15 cellular contexts compared by ENCODE assay signal in the genomic region with DNA sequence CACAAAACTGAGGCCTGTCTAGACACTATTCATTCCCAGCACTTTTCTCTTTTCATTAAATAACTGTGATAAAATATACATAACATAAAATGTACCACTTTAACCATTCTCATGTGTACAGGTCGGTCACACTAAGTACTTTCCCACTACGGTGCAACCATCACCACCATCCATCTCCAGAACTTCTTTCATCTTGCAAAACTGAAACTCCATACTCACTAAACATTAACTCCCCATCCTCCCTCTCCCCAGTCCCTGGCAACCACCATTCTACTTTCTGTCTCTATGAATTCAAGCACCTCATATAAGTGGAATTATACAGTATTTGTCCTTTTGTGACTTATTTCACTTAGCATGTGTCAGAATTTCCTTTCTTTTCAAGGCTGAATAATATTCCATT.
DNase-seq lines count a peak whose midpoint lies in the region; ATAC-seq and TF ChIP-seq lines count a peak whose summit lies in the region.
"Had no signal": no experiment of that assay in that cellular context is flagged by ENCODE, and none has a peak within 500 bp of the region (broad histone marks: within the 10 kb centered on the region; RNA-seq: fewer than 3 reads in every experiment).

No MANE protein-coding gene starts in this region.

- CTCF ChIA-PET in HEK293T (lab: Yijun Ruan, JAX), result no interaction called here

- DNase-seq in activated naive CD8-positive, alpha-beta T cell treated with anti-CD3 and anti-CD28 coated beads, Interleukin-2, amount 50 U/mL, for 24 hours, result no peak
- no peak for DNase-seq in HEK293T (ENCODE audit: extremely low spot score)
- DNase-seq in NCI-H526 treated with DMSO at 0.1 percent for 48 hours (lab: John Stamatoyannopoulos, UW), result no peak
- DNase-seq in NCI-H128 (lab: John Stamatoyannopoulos, UW; ENCODE audit: unreplicated experiment), result no peak
- DNase-seq: foreskin melanocyte, naive B cell, NCI-H1436, NCI-H2227 treated with DMSO at 0.1 percent for 48 hours, SJCRH30, stomach had no signal

- H3K36me3 Mint-ChIP-seq in activated naive CD8-positive, alpha-beta T cell treated with anti-CD3 and anti-CD28 coated beads, Interleukin-2, amount 50 U/mL, for 24 hours (ENCODE audit: low read depth), result no peaks in the 10 kb centered on the region
- H3K36me3 Mint-ChIP-seq: naive B cell had no signal

- H3K9me3 Mint-ChIP-seq in activated naive CD8-positive, alpha-beta T cell treated with anti-CD3 and anti-CD28 coated beads, Interleukin-2, amount 50 U/mL, for 24 hours, result no peaks in the 10 kb centered on the region
- H3K9me3 Mint-ChIP-seq: activated T-helper 2 cell treated with anti-CD3 and anti-CD28 coated beads, Interferon-gamma antibody, Interleukin-2, Interleukin-4, amounts not matched to agents 10 μg/mL and 5 μg/mL and 100 μg/mL, durations not matched to agents 14 hours and 24 hours and 36 hours; naive B cell had no signal

- ATAC-seq in GM19043 (IDR thresholded peaks at IDR 0.05; ENCODE audit: low read depth, unreplicated experiment) (peak; percentile 70), GM21529 (IDR thresholded peaks at IDR 0.05; ENCODE audit: unreplicated experiment) (peak; percentile 68), HG03097 (IDR thresholded peaks at IDR 0.05; ENCODE audit: low FRiP score, unreplicated experiment) (peak; percentile 70)
- peak; percentile 81 for ATAC-seq in activated naive CD8-positive, alpha-beta T cell treated with anti-CD3 and anti-CD28 coated beads, Interleukin-2, amount 50 U/mL, for 24 hours

- peaks cover 19% of the 10 kb centered on the region for H3K4me1 Mint-ChIP-seq in activated naive CD8-positive, alpha-beta T cell treated with anti-CD3 and anti-CD28 coated beads, Interleukin-2, amount 50 U/mL, for 24 hours

- H3K27me3 Mint-ChIP-seq in activated naive CD8-positive, alpha-beta T cell treated with anti-CD3 and anti-CD28 coated beads, Interleukin-2, amount 50 U/mL, for 24 hours, result no peaks in the 10 kb centered on the region
- H3K27me3 Mint-ChIP-seq: naive B cell, progenitor cell of endocrine pancreas had no signal

- no peak overlapping the region for H3K4me3 Mint-ChIP-seq in activated naive CD8-positive, alpha-beta T cell treated with anti-CD3 and anti-CD28 coated beads, Interleukin-2, amount 50 U/mL, for 24 hours
- H3K4me3 Mint-ChIP-seq: naive B cell had no signal

- POLR2A ChIA-PET in HEK293T (lab: Yijun Ruan, JAX), result no interaction called here

- H3K27ac Mint-ChIP-seq in activated naive CD8-positive, alpha-beta T cell treated with anti-CD3 and anti-CD28 coated beads, Interleukin-2, amount 50 U/mL, for 24 hours, result no peak overlapping the region
- H3K27ac Mint-ChIP-seq: activated T-helper 2 cell treated with anti-CD3 and anti-CD28 coated beads, Interferon-gamma antibody, Interleukin-2, Interleukin-4, amounts not matched to agents 10 μg/mL and 5 μg/mL and 100 μg/mL, durations not matched to agents 14 hours and 24 hours and 36 hours; progenitor cell of endocrine pancreas had no signal

TF ChIP-seq in HEK293T, 16 proteins besides CTCF, POLR2A, EP300 and RAD21:
- TF ChIP-seq, protein P1, sequence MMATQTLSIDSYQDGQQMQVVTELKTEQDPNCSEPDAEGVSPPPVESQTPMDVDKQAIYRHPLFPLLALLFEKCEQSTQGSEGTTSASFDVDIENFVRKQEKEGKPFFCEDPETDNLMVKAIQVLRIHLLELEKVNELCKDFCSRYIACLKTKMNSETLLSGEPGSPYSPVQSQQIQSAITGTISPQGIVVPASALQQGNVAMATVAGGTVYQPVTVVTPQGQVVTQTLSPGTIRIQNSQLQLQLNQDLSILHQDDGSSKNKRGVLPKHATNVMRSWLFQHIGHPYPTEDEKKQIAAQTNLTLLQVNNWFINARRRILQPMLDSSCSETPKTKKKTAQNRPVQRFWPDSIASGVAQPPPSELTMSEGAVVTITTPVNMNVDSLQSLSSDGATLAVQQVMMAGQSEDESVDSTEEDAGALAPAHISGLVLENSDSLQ (IDR thresholded peaks at IDR 0.05), result no peak
- no peak for TF ChIP-seq LEF1 (IDR thresholded peaks at IDR 0.05; ENCODE audit: borderline replicate concordance)
